In genomic region chr16:71807905-71808592, GRCh38 we compare ENCODE assay signal across 8 cellular contexts. TPM values are rescaled to one million over a fixed set of nuclear protein-coding genes. Genes with fewer than 3 reads are reported as not detected.
DNase-seq lines count a peak whose midpoint lies in the region; ATAC-seq and TF ChIP-seq lines count a peak whose summit lies in the region.

No MANE protein-coding gene starts in this region.

- peak overlapping the region; percentile 100 for H3K9ac ChIP-seq in neural progenitor cell

- peaks cover 57% of the 10 kb centered on the region for H3K79me2 ChIP-seq in neural progenitor cell (ENCODE audit: low read depth)

- DNase-seq in Caki2 (ENCODE audit: low read depth) (peak; percentile 23), HT-29 (ENCODE audit: low spot score) (peak; percentile 50), fibroblast of pulmonary artery (ENCODE audit: low read depth) (no peak), neural progenitor cell (ENCODE audit: low spot score) (peak; percentile 49), uterus (peak in 1 of 2 donors; percentile 26), superior temporal gyrus (ENCODE audit: extremely low spot score) (no peak)
- DNase-seq in activated CD4-positive, alpha-beta T cell treated with anti-CD3 and anti-CD28 coated beads, Interleukin-2, amount 50 U/mL, for 48 hours, result peak; percentile 63 to 70

- no peaks in the 10 kb centered on the region for H3K27me3 ChIP-seq in neural progenitor cell
- no peaks in the 10 kb centered on the region for H3K27me3 ChIP-seq in uterus

- peaks cover 13% of the 10 kb centered on the region for H3K4me1 Mint-ChIP-seq in neural progenitor cell

- peak overlapping the region; percentile 99 for H3K27ac ChIP-seq in neural progenitor cell
- H3K27ac ChIP-seq in uterus, result peak overlapping the region; percentile 95 to 96

- TF ChIP-seq POLR2A in uterus (IDR thresholded peaks at IDR 0.05), result no peak

- H3K4me3 ChIP-seq in fibroblast of pulmonary artery (replicated peaks; ENCODE audit: low read depth, low read length) (peak overlapping the region; percentile 98), neural progenitor cell (peak overlapping the region; percentile 84), uterus (peak overlapping the region; percentile 93 to 94)

- peak overlapping the region; percentile 96 for H3K4me2 ChIP-seq in neural progenitor cell

- peaks cover 10% of the 10 kb centered on the region for H3K4me1 ChIP-seq in neural progenitor cell
- H3K4me1 ChIP-seq in uterus, result peaks cover 0 to 7% of the 10 kb centered on the region in 2 donors

- ATAC-seq in GM21390 (IDR thresholded peaks at IDR 0.05; ENCODE audit: unreplicated experiment), result peak; percentile 41

- H3K27me3 Mint-ChIP-seq in neural progenitor cell (ENCODE audit: insufficient read depth, low read depth), result peaks cover 2% of the 10 kb centered on the region

- in situ Hi-C loops in Caki2 (cut with HindIII; ENCODE audit: low pct_unique_long_range_greater_than_20kb, low sequenced_read_pairs), result no loop called here

- no peaks in the 10 kb centered on the region for H3K9me3 ChIP-seq in neural progenitor cell (ENCODE audit: low read depth)
- H3K9me3 ChIP-seq in uterus, result no peaks in the 10 kb centered on the region

- H3K27ac Mint-ChIP-seq in neural progenitor cell, result peak overlapping the region; percentile 32

- H2AFZ ChIP-seq in neural progenitor cell (replicated peaks), result peak overlapping the region; percentile 96

- H4K20me1 ChIP-seq in neural progenitor cell (ENCODE audit: low read depth), result peaks cover 9% of the 10 kb centered on the region

- peaks cover 6% of the 10 kb centered on the region for H3F3A ChIP-seq in neural progenitor cell (ENCODE audit: low read depth)

- intact Hi-C loops in uterus (cut with DNase I; ENCODE audit: low total_unique reads), result no loop called here

- H3K36me3 ChIP-seq in neural progenitor cell, result no peaks in the 10 kb centered on the region
- H3K36me3 ChIP-seq in uterus, result no peaks in the 10 kb centered on the region

- H3K9me3 Mint-ChIP-seq in neural progenitor cell, result no peaks in the 10 kb centered on the region

- no peak for TF ChIP-seq CTCF in fibroblast of pulmonary artery (IDR thresholded peaks at IDR 0.05; ENCODE audit: low read length, missing control alignments)
- TF ChIP-seq CTCF in neural progenitor cell (IDR thresholded peaks at IDR 0.05), result no peak
- TF ChIP-seq CTCF in uterus (IDR thresholded peaks at IDR 0.05), result no peak

- peak overlapping the region; percentile 93 for H3K4me3 Mint-ChIP-seq in neural progenitor cell

- no peaks in the 10 kb centered on the region for H3K36me3 Mint-ChIP-seq in neural progenitor cell

RNA-seq across cellular contexts. Expression of gene AP1G1, which starts 0.6 kb away (rescaled TPM):
- total RNA-seq in Caki2 (2014; rRNA removed; shearing (Covaris generic); ENCODE audit: low replicate concordance), result 25.4 and 35.0 TPM in 2 replicates
- total RNA-seq in HT-29 (2014; rRNA removed; shearing (Covaris generic)), result 54.3 and 57.2 TPM in 2 replicates
- total RNA-seq in neural progenitor cell (ENCODE audit: low replicate concordance) (59.3 and 72.6 TPM in 2 replicates), uterus (100 to 1,000 TPM in 1 of 4 donors, 10 to 100 TPM in 3; 32.5 to 125 (median 56.4) TPM)

RNA-seq across cellular contexts. Expression of gene ATXN1L, which starts 37.7 kb away (rescaled TPM):
- 5.4 and 6.0 TPM in 2 replicates for total RNA-seq in Caki2 (2014; rRNA removed; shearing (Covaris generic); ENCODE audit: low replicate concordance)
- total RNA-seq in HT-29 (2014; rRNA removed; shearing (Covaris generic)), result 12.3 and 14.1 TPM in 2 replicates
- total RNA-seq in neural progenitor cell (ENCODE audit: low replicate concordance) (19.8 and 26.4 TPM in 2 replicates), uterus (10 to 100 TPM in 3 of 4 donors, 1 to 10 TPM in 1; 4.7 to 33.1 (median 23.4) TPM)

Comparison
In these comparisons a context has a peak if more than half of its experiments do, and no peak if none do; other contexts are left out.
1. DNase-seq: peak in Caki2 (single experiment), HT-29 (single experiment), activated CD4-positive, alpha-beta T cell treated with anti-CD3 and anti-CD28 coated beads, Interleukin-2, amount 50 U/mL, for 48 hours (2 of 2) and neural progenitor cell (single experiment); none in fibroblast of pulmonary artery (single experiment) and superior temporal gyrus (single experiment).
2. Peak in every context shown above with its lines, with median percentiles within 50 percentile points of each other: H3K4me3 ChIP-seq.